Comparison of ENCODE assay signal across 13 cellular contexts in genomic region chr15:79965836-79966630, GRCh38. TPM values are rescaled to one million over a fixed set of nuclear protein-coding genes. Genes with fewer than 3 reads are reported as not detected.
DNase-seq lines count a peak whose midpoint lies in the region; ATAC-seq, FAIRE-seq and TF ChIP-seq lines count a peak whose summit lies in the region.
"Had no signal": no experiment of that assay in that cellular context is flagged by ENCODE, and none has a peak within 500 bp of the region (broad histone marks: within the 10 kb centered on the region; RNA-seq: fewer than 3 reads in every experiment).

No MANE protein-coding gene starts in this region.

- no peak for TF ChIP-seq EP300 in HepG2 (IDR thresholded peaks at IDR 0.05; ENCODE audit: low read depth in 2 of 2, low read length in 2 of 2)
- no peak for TF ChIP-seq EP300 in HepG2 (CRISPR knock-in tag; IDR thresholded peaks at IDR 0.05; ENCODE audit: borderline replicate concordance)

- no peaks in the 10 kb centered on the region for H3K27me3 ChIP-seq in HepG2 (ENCODE audit: control insufficient read depth in 1 of 2, insufficient read depth in 2 of 2, low read length in 2 of 2)
- H3K27me3 ChIP-seq in right cardiac atrium (ENCODE audit: control insufficient read depth, insufficient read depth), result no peaks in the 10 kb centered on the region

- H3K36me3 Mint-ChIP-seq in Calu3 (ENCODE audit: insufficient read depth, unreplicated experiment), result no peaks in the 10 kb centered on the region
- H3K36me3 Mint-ChIP-seq in activated CD4-positive, alpha-beta memory T cell treated with anti-CD3 and anti-CD28 coated beads for 36 hours, result peaks cover 50% of the 10 kb centered on the region

- TF ChIP-seq CTCF in Calu3 (IDR thresholded peaks at IDR 0.05; ENCODE audit: unreplicated experiment) (no peak), HepG2 (CRISPR knock-in tag; IDR thresholded peaks at IDR 0.05) (no peak)

- no peak overlapping the region for H3K27ac ChIP-seq in HepG2 (ENCODE audit: extremely low read length, insufficient read depth, low read length)
- H3K27ac ChIP-seq in right cardiac atrium (ENCODE audit: low read length), result no peak overlapping the region

- no peak overlapping the region for H3K4me3 ChIP-seq in HepG2 (replicated peaks in 1 of 3; ENCODE audit: insufficient read depth in 1 of 3, low read depth in 2 of 3, low read length in 3 of 3)
- H3K4me3 ChIP-seq in right cardiac atrium (ENCODE audit: low read length), result no peak overlapping the region

- peaks cover 3% of the 10 kb centered on the region for H3K9me3 Mint-ChIP-seq in Calu3 (ENCODE audit: low read depth, unreplicated experiment)
- H3K9me3 Mint-ChIP-seq in activated CD4-positive, alpha-beta memory T cell treated with anti-CD3 and anti-CD28 coated beads for 36 hours, result no peaks in the 10 kb centered on the region
- H3K9me3 Mint-ChIP-seq: nephron had no signal

- ATAC-seq in GM18907 (IDR thresholded peaks at IDR 0.05; ENCODE audit: unreplicated experiment) (peak; percentile 45), HepG2 (peak; percentile 85), right cardiac atrium (no peak)

- POLR2A ChIA-PET in activated CD4-positive, alpha-beta memory T cell treated with anti-CD3 and anti-CD28 coated beads for 36 hours (lab: Charles Lee), result interaction anchor here (1.5 to 7.5 kb wide), 5 partner anchors 12 to 69 kb away, joined by 9 to 126 read pairs (median 29); partner anchors contain the start of gene MTHFS
- POLR2A ChIA-PET in HepG2 (lab: Yijun Ruan, JAX), result interaction anchor here (0.7 to 1.9 kb wide), 2 partner anchors 12 to 43 kb away, joined by 4 read pairs; no protein-coding TSS in a partner anchor

- H3K27ac Mint-ChIP-seq in Calu3 (ENCODE audit: unreplicated experiment), result peak overlapping the region; percentile 1
- peak overlapping the region; percentile 99 for H3K27ac Mint-ChIP-seq in activated CD4-positive, alpha-beta memory T cell treated with anti-CD3 and anti-CD28 coated beads for 36 hours
- H3K27ac Mint-ChIP-seq: nephron had no signal

- no peaks in the 10 kb centered on the region for H4K20me1 ChIP-seq in HepG2 (ENCODE audit: insufficient read depth, low read length)

- no peak overlapping the region for H3K4me3 Mint-ChIP-seq in Calu3 (ENCODE audit: low read depth, unreplicated experiment)
- peak overlapping the region; percentile 95 for H3K4me3 Mint-ChIP-seq in activated CD4-positive, alpha-beta memory T cell treated with anti-CD3 and anti-CD28 coated beads for 36 hours
- H3K4me3 Mint-ChIP-seq: nephron had no signal

- no peak for TF ChIP-seq POLR2A in HepG2 (IDR thresholded peaks at IDR 0.05; ENCODE audit: insufficient read depth in 1 of 2, low read depth in 2 of 2, low read length in 2 of 2)

- CTCF ChIA-PET in Calu3 (lab: Charles Lee), result interaction anchor here (0.6 to 0.7 kb wide), 2 partner anchors 57 to 790 kb away, joined by 3 to 4 read pairs; no protein-coding TSS in a partner anchor
- CTCF ChIA-PET in activated CD4-positive, alpha-beta memory T cell treated with anti-CD3 and anti-CD28 coated beads for 36 hours (lab: Charles Lee), result interaction anchor here (0.9 to 2.9 kb wide), 4 partner anchors 22 to 113 kb away, joined by 3 to 13 read pairs (median 4); partner anchors contain the start of gene MTHFS
- CTCF ChIA-PET in HepG2 (lab: Yijun Ruan, JAX; ENCODE audit: low intra/inter-chr PET ratio, low total read pairs), result no interaction called here

- no peaks in the 10 kb centered on the region for H3K9me3 ChIP-seq in HepG2 (ENCODE audit: low read length)
- no peaks in the 10 kb centered on the region for H3K9me3 ChIP-seq in right cardiac atrium (ENCODE audit: control insufficient read depth, low read length)

- in situ Hi-C loops in HepG2 (cut with HindIII; ENCODE audit: extremely low pct_ligation_motif_present, low pct_unique_long_range_greater_than_20kb), result no loop called here

- BruUV-seq in Calu3 (replicated peaks; lab: Mats Ljungman, UMichigan), result no TSS peak
- no TSS peak for BruUV-seq in HepG2 (replicated peaks; lab: Mats Ljungman, UMichigan)

- H3K36me3 ChIP-seq in HepG2 (replicated peaks in 1 of 2; ENCODE audit: control insufficient read depth in 1 of 2, insufficient read depth in 2 of 2, low read length in 2 of 2), result no peaks in the 10 kb centered on the region

- peaks cover 19% of the 10 kb centered on the region for H3K4me1 Mint-ChIP-seq in Calu3 (ENCODE audit: low read depth, unreplicated experiment)
- H3K4me1 Mint-ChIP-seq in activated CD4-positive, alpha-beta memory T cell treated with anti-CD3 and anti-CD28 coated beads for 36 hours (ENCODE audit: low read depth), result peaks cover 56% of the 10 kb centered on the region

- peaks cover 47% of the 10 kb centered on the region for H3K4me1 ChIP-seq in HepG2 (ENCODE audit: insufficient read depth, low read length)
- H3K4me1 ChIP-seq in right cardiac atrium (ENCODE audit: control insufficient read depth, insufficient read depth, low read length), result peaks cover 3% of the 10 kb centered on the region

- no peaks in the 10 kb centered on the region for H3K79me2 ChIP-seq in HepG2 (ENCODE audit: insufficient read depth, low read length)

- H3K27me3 Mint-ChIP-seq in Calu3 (ENCODE audit: unreplicated experiment), result no peaks in the 10 kb centered on the region
- H3K27me3 Mint-ChIP-seq in activated CD4-positive, alpha-beta memory T cell treated with anti-CD3 and anti-CD28 coated beads for 36 hours, result no peaks in the 10 kb centered on the region

- H3K4me2 ChIP-seq in HepG2 (ENCODE audit: low read depth, low read length), result peak overlapping the region; percentile 21; the same call in 1 of the 2 replicates

- DNase-seq in Calu3 (no peak), HepG2 (ENCODE audit: low spot score) (peak; percentile 79), NCI-H748 treated with DMSO at 0.1 percent for 48 hours (lab: John Stamatoyannopoulos, UW) (no peak), HUDEP-2 (lab: John Stamatoyannopoulos, UW; ENCODE audit: unreplicated experiment in 76 of 76) (no peak), NCI-H69 (lab: John Stamatoyannopoulos, UW) (no peak), right cardiac atrium (no peak)
- no peak for DNase-seq in activated CD4-positive, alpha-beta memory T cell treated with anti-CD3 and anti-CD28 coated beads for 36 hours
- DNase-seq: DND-41; NCI-H1436; stimulated activated naive CD4-positive, alpha-beta T cell had no signal

- no peak overlapping the region for H3K9ac ChIP-seq in HepG2 (ENCODE audit: insufficient read depth, low read depth, low read length)

- no peak for TF ChIP-seq RAD21 in HepG2 (CRISPR knock-in tag; IDR thresholded peaks at IDR 0.05)

- intact Hi-C loops in Calu3 (cut with micrococcal nuclease; ENCODE audit: unreplicated experiment) (no loop called here), HepG2 (cut with micrococcal nuclease; ENCODE audit: unreplicated experiment) (no loop called here), right cardiac atrium (cut with DNase I) (no loop called here)
- intact Hi-C loops in activated CD4-positive, alpha-beta memory T cell treated with anti-CD3 and anti-CD28 coated beads for 36 hours (cut with micrococcal nuclease), result loop anchor here (1.0 kb wide), 2 partner anchors 8 to 23 kb away; no protein-coding TSS in a partner anchor

- no peak overlapping the region for H2AFZ ChIP-seq in HepG2 (ENCODE audit: low read length)

- WGBS in HepG2 (ENCODE audit: low lambda C conversion rate), result 11% methylated on average over 4 of the region's 4 CpGs
- 77% methylated on average over 4 of the region's 4 CpGs for WGBS in right cardiac atrium

- peak; percentile 60 for FAIRE-seq in HepG2 (lab: Jason Lieb, UNC)
- FAIRE-seq: endothelial cell of umbilical vein had no signal

TF ChIP-seq in HepG2, 621 proteins besides CTCF, POLR2A, EP300 and RAD21 (continues in another document):
- TF ChIP-seq FOXA1 (IDR thresholded peaks at IDR 0.05), result no peak
- 0 out of 2 replicates have a peak, but pooled peaks have one; percentile 11 for TF ChIP-seq FOXA1 (CRISPR knock-in tag; IDR thresholded peaks at IDR 0.05)
- peak; percentile 70 for TF ChIP-seq FOSL2 (CRISPR knock-in tag; IDR thresholded peaks at IDR 0.05)
- peak; percentile 7; the same call in 1 of the 2 replicates for TF ChIP-seq SOX5 (CRISPR knock-in tag; IDR thresholded peaks at IDR 0.05; ENCODE audit: borderline replicate concordance)
- TF ChIP-seq, protein P1, sequence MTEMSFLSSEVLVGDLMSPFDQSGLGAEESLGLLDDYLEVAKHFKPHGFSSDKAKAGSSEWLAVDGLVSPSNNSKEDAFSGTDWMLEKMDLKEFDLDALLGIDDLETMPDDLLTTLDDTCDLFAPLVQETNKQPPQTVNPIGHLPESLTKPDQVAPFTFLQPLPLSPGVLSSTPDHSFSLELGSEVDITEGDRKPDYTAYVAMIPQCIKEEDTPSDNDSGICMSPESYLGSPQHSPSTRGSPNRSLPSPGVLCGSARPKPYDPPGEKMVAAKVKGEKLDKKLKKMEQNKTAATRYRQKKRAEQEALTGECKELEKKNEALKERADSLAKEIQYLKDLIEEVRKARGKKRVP (CRISPR knock-in tag; IDR thresholded peaks at IDR 0.05), result peak in 1 of 2 experiments; percentile 46; a peak in 1 of 4 replicates

RNA-seq across cellular contexts. Expression of gene BCL2A1, which starts 5.0 kb away (rescaled TPM):
- total RNA-seq in Calu3 (2022) (not detected in 2 replicates), HepG2 (2016; rRNA removed; fragmentation: Illumina TruSeq; extraction: Trizol) (0.31 and 0.97 TPM in 2 replicates), right cardiac atrium (1 to 10 TPM in 1 of 4 donors, under 1 TPM in 2, not detected in 1; 0.29 to 1.1 (median 0.46) TPM)
- 100 to 1,000 TPM; 110 to 111 TPM for total RNA-seq in activated CD4-positive, alpha-beta memory T cell treated with anti-CD3 and anti-CD28 coated beads for 36 hours
- 0.30 and 0.44 TPM in 2 replicates for total RNA-seq in HepG2 (2016; cell fraction: cytosol; rRNA removed; fragmentation: Illumina TruSeq; extraction: Trizol; ENCODE audit: low read depth)
- total RNA-seq in HepG2 (2016; cell fraction: insoluble cytoplasmic fraction; rRNA removed; fragmentation: Illumina TruSeq; extraction: Trizol), result 0.24 and 0.89 TPM in 2 replicates
- 0.31 TPM in 1 of 2 replicates, not detected in the other for total RNA-seq in HepG2 (2016; cell fraction: membrane; rRNA removed; fragmentation: Illumina TruSeq; extraction: Trizol)
- 0.53 TPM in 1 of 2 replicates, not detected in the other for total RNA-seq in HepG2 (2016; cell fraction: nucleus; rRNA removed; fragmentation: Illumina TruSeq; extraction: Trizol)
- polyA plus RNA-seq in HepG2 (2011; rRNA removed) (0.08 and 0.21 TPM in 2 replicates), right cardiac atrium (0.41 TPM)
- polyA plus RNA-seq in HepG2 (2011; cell fraction: cytosol; rRNA removed), result 0.25 and 0.49 TPM in 2 replicates
- polyA plus RNA-seq in HepG2 (2011; cell fraction: nucleus; rRNA removed), result not detected in 2 replicates
- not detected in 2 replicates for polyA plus RNA-seq in HepG2 (2012)
- 0.27 and 0.36 TPM in 2 replicates for polyA plus RNA-seq in HepG2 (2016; cell fraction: cytosol; fragmentation: Illumina TruSeq; extraction: Trizol; ENCODE audit: low read depth)
- 0.25 and 0.56 TPM in 2 replicates for polyA plus RNA-seq in HepG2 (2016; cell fraction: insoluble cytoplasmic fraction; fragmentation: Illumina TruSeq; extraction: Trizol; ENCODE audit: low read depth)
- polyA plus RNA-seq in HepG2 (2016; cell fraction: membrane; fragmentation: Illumina TruSeq; extraction: Trizol; ENCODE audit: low read depth), result 0.29 and 0.38 TPM in 2 replicates
- polyA plus RNA-seq in HepG2 (2016; cell fraction: nucleus; fragmentation: Illumina TruSeq; extraction: Trizol; ENCODE audit: insufficient read depth, low read depth), result not detected in 2 replicates
- 0.30 TPM in 1 of 2 replicates, not detected in the other for polyA minus RNA-seq in HepG2 (2011; rRNA and poly(A)+ RNA removed; ENCODE audit: low replicate concordance)
- not detected in 2 replicates for polyA minus RNA-seq in HepG2 (2011; cell fraction: cytosol; rRNA and poly(A)+ RNA removed)
- polyA minus RNA-seq in HepG2 (2011; cell fraction: nucleus; rRNA and poly(A)+ RNA removed), result not detected in 2 replicates
- total RNA-seq: endothelial cell of umbilical vein had no signal
- polyA plus RNA-seq: endothelial cell of umbilical vein had no signal

Comparison
In these comparisons a context has a peak if more than half of its experiments do, and no peak if none do; other contexts are left out.
1. ATAC-seq: peak in GM18907 (single experiment) and HepG2 (single experiment); none in right cardiac atrium (0 of 2).
2. RNA of gene BCL2A1, which starts 5.0 kb away (total RNA-seq): 110 to 111 TPM in activated CD4-positive, alpha-beta memory T cell treated with anti-CD3 and anti-CD28 coated beads for 36 hours; 0.29 to 1.1 TPM in right cardiac atrium, 0.24 to 0.97 TPM in HepG2 and not detected in Calu3; every median in the first group is over 10 times any median in the second.